In genomic region chr17:40528692-40529417, GRCh38 we compare ENCODE assay signal across 22 cellular contexts. TPM values are rescaled to one million over a fixed set of nuclear protein-coding genes. Genes with fewer than 3 reads are reported as not detected.
A peak's percentile ranks its signal among the peaks of the same experiment; 100 is the strongest.
DNase-seq lines count a peak whose midpoint lies in the region; ATAC-seq and TF ChIP-seq lines count a peak whose summit lies in the region.
"Had no signal": no experiment of that assay in that cellular context is flagged by ENCODE, and none has a peak within 500 bp of the region (broad histone marks: within the 10 kb centered on the region; RNA-seq: fewer than 3 reads in every experiment).

No MANE protein-coding gene starts in this region.

- no peak for DNase-seq in activated CD8-positive, alpha-beta memory T cell treated with anti-CD3 and anti-CD28 coated beads, Interleukin-2, amount 10 ng/mL, durations not matched to agents 7 days and 5 days
- no peak for DNase-seq in activated CD8-positive, alpha-beta memory T cell treated with anti-CD3 and anti-CD28 coated beads, Interleukin-2, amount 50 U/mL, for 4 hours
- no peak for DNase-seq in DND-41
- DNase-seq in activated T-helper 2 cell treated with anti-CD3 and anti-CD28 coated beads, Interferon-gamma antibody, Interleukin-2, Interleukin-4, amounts not matched to agents 10 μg/mL and 5 μg/mL and 100 μg/mL, durations not matched to agents 14 hours and 24 hours and 36 hours (ENCODE audit: low spot score) = no peak
- no peak for DNase-seq in natural killer cell treated with Interleukin-12 subunit alpha and Interleukin-12 subunit beta and Interleukin-15 and Interleukin-18, amount 100 ng/mL, for 72 hours (ENCODE audit: low spot score)
- DNase-seq in GM10266 (ENCODE audit: extremely low spot score) = no peak
- DNase-seq: activated CD4-positive, alpha-beta T cell treated with anti-CD3 and anti-CD28 coated beads, Interleukin-2, amount 50 U/mL, for 4 hours; dermis blood vessel endothelial cell; DMS79 treated with DMSO at 0.1 percent for 48 hours; erythroblast; left cardiac atrium; midbrain; MM.1S; stimulated activated CD4-positive, alpha-beta T cell treated with anti-CD3 and anti-CD28 coated beads, Interleukin-15, amount 100 ng/mL, for 24 hours; stimulated activated naive B cell treated with anti-CD40 and anti-IgM and Interleukin-4, amounts not matched to agents 10 μg/mL and 1 μg/mL and 100 μg/mL, for 72 hours had no signal

- ATAC-seq in activated CD8-positive, alpha-beta memory T cell treated with anti-CD3 and anti-CD28 coated beads, Interleukin-2, amount 10 ng/mL, durations not matched to agents 7 days and 5 days = no peak
- ATAC-seq in DND-41 (ENCODE audit: insufficient read depth, low read depth) (no peak), GM18907 (IDR thresholded peaks at IDR 0.05; ENCODE audit: unreplicated experiment) (no peak), GM21447 (IDR thresholded peaks at IDR 0.05; ENCODE audit: unreplicated experiment) (no peak)
- ATAC-seq in natural killer cell treated with Interleukin-12 subunit alpha and Interleukin-12 subunit beta and Interleukin-15 and Interleukin-18, amount 100 ng/mL, for 72 hours = no peak
- ATAC-seq: gastrocnemius medialis; left cardiac atrium; stimulated activated naive B cell treated with anti-CD40 and anti-IgM and Interleukin-4, amounts not matched to agents 10 μg/mL and 1 μg/mL and 100 μg/mL, for 72 hours had no signal

- peaks cover 28% of the 10 kb centered on the region for H3K36me3 Mint-ChIP-seq in activated CD8-positive, alpha-beta memory T cell treated with anti-CD3 and anti-CD28 coated beads, Interleukin-2, amount 10 ng/mL, durations not matched to agents 7 days and 5 days
- peaks cover 37% of the 10 kb centered on the region for H3K36me3 Mint-ChIP-seq in activated T-helper 2 cell treated with anti-CD3 and anti-CD28 coated beads, Interferon-gamma antibody, Interleukin-2, Interleukin-4, amounts not matched to agents 10 μg/mL and 5 μg/mL and 100 μg/mL, durations not matched to agents 14 hours and 24 hours and 36 hours (ENCODE audit: low read depth)
- peaks cover 21% of the 10 kb centered on the region for H3K36me3 Mint-ChIP-seq in natural killer cell treated with Interleukin-12 subunit alpha and Interleukin-12 subunit beta and Interleukin-15 and Interleukin-18, amount 100 ng/mL, for 72 hours

- no peaks in the 10 kb centered on the region for H4K20me1 ChIP-seq in DND-41 (ENCODE audit: insufficient read depth, low read length)

- no peaks in the 10 kb centered on the region for H3K79me2 ChIP-seq in DND-41 (ENCODE audit: insufficient read depth, low read length)

- H3K4me2 ChIP-seq in DND-41 (ENCODE audit: insufficient read depth, low read length) = no peak overlapping the region

- H2AFZ ChIP-seq in DND-41 (ENCODE audit: low read depth, low read length) = no peak overlapping the region

- H3K9me3 Mint-ChIP-seq in activated CD8-positive, alpha-beta memory T cell treated with anti-CD3 and anti-CD28 coated beads, Interleukin-2, amount 10 ng/mL, durations not matched to agents 7 days and 5 days (ENCODE audit: low read depth) = peaks cover 11% of the 10 kb centered on the region
- peaks cover 29% of the 10 kb centered on the region for H3K9me3 Mint-ChIP-seq in activated T-helper 2 cell treated with anti-CD3 and anti-CD28 coated beads, Interferon-gamma antibody, Interleukin-2, Interleukin-4, amounts not matched to agents 10 μg/mL and 5 μg/mL and 100 μg/mL, durations not matched to agents 14 hours and 24 hours and 36 hours
- H3K9me3 Mint-ChIP-seq in natural killer cell treated with Interleukin-12 subunit alpha and Interleukin-12 subunit beta and Interleukin-15 and Interleukin-18, amount 100 ng/mL, for 72 hours = no peaks in the 10 kb centered on the region

- no peak overlapping the region for H3K4me3 Mint-ChIP-seq in activated CD8-positive, alpha-beta memory T cell treated with anti-CD3 and anti-CD28 coated beads, Interleukin-2, amount 10 ng/mL, durations not matched to agents 7 days and 5 days
- no peak overlapping the region for H3K4me3 Mint-ChIP-seq in activated T-helper 2 cell treated with anti-CD3 and anti-CD28 coated beads, Interferon-gamma antibody, Interleukin-2, Interleukin-4, amounts not matched to agents 10 μg/mL and 5 μg/mL and 100 μg/mL, durations not matched to agents 14 hours and 24 hours and 36 hours (ENCODE audit: low read depth)
- peak overlapping the region; percentile 16 for H3K4me3 Mint-ChIP-seq in natural killer cell treated with Interleukin-12 subunit alpha and Interleukin-12 subunit beta and Interleukin-15 and Interleukin-18, amount 100 ng/mL, for 72 hours
- H3K4me3 Mint-ChIP-seq: brain; CD4-positive, CD25-positive, alpha-beta regulatory T cell; stimulated activated naive B cell treated with anti-CD40 and anti-IgM and Interleukin-4, amounts not matched to agents 10 μg/mL and 1 μg/mL and 100 μg/mL, for 72 hours had no signal

- H3K27ac ChIP-seq in DND-41 (ENCODE audit: low read length) = 0 out of 2 replicates have a peak overlapping the region, but pooled peaks have one; percentile 29
- H3K27ac ChIP-seq: gastrocnemius medialis, neutrophil had no signal

- TF ChIP-seq CTCF in DND-41 (IDR thresholded peaks at IDR 0.05; ENCODE audit: borderline replicate concordance, extremely low read depth, low read length, poor library complexity, severe bottlenecking) = no peak
- TF ChIP-seq CTCF in GM10266 (IDR thresholded peaks at IDR 0.05; ENCODE audit: control insufficient read depth, insufficient read depth, low read depth, missing control alignments) = no peak

- CTCF ChIA-PET in activated CD8-positive, alpha-beta memory T cell treated with anti-CD3 and anti-CD28 coated beads, Interleukin-2, amount 10 ng/mL, durations not matched to agents 7 days and 5 days (lab: Charles Lee) = interaction anchor here (0.7 to 27.4 kb wide), 12 partner anchors 9 to 166 kb away, joined by 3 to 447 read pairs (median 4); partner anchors contain the start of genes CCR7 and IGFBP4

- peaks cover 16% of the 10 kb centered on the region for H3K9me3 ChIP-seq in DND-41 (ENCODE audit: insufficient read depth, low read length, severe bottlenecking)
- H3K9me3 ChIP-seq: gastrocnemius medialis, neutrophil had no signal

- H3K4me3 ChIP-seq in DND-41 (ENCODE audit: low read depth in 1 of 2, low read length in 2 of 2) = no peak overlapping the region
- H3K4me3 ChIP-seq: gastrocnemius medialis had no signal

- H3K27me3 Mint-ChIP-seq in activated CD8-positive, alpha-beta memory T cell treated with anti-CD3 and anti-CD28 coated beads, Interleukin-2, amount 10 ng/mL, durations not matched to agents 7 days and 5 days = peaks cover 28% of the 10 kb centered on the region
- no peaks in the 10 kb centered on the region for H3K27me3 Mint-ChIP-seq in activated T-helper 2 cell treated with anti-CD3 and anti-CD28 coated beads, Interferon-gamma antibody, Interleukin-2, Interleukin-4, amounts not matched to agents 10 μg/mL and 5 μg/mL and 100 μg/mL, durations not matched to agents 14 hours and 24 hours and 36 hours (ENCODE audit: low read depth)
- H3K27me3 Mint-ChIP-seq in natural killer cell treated with Interleukin-12 subunit alpha and Interleukin-12 subunit beta and Interleukin-15 and Interleukin-18, amount 100 ng/mL, for 72 hours = peaks cover 0 to 1% of the 10 kb centered on the region in 2 donors
- H3K27me3 Mint-ChIP-seq: stimulated activated naive B cell treated with anti-CD40 and anti-IgM and Interleukin-4, amounts not matched to agents 10 μg/mL and 1 μg/mL and 100 μg/mL, for 72 hours had no signal

- no peaks in the 10 kb centered on the region for H3K36me3 ChIP-seq in DND-41 (ENCODE audit: insufficient read depth, low read length)
- H3K36me3 ChIP-seq: gastrocnemius medialis, neutrophil had no signal

- intact Hi-C loops in activated T-helper 2 cell treated with anti-CD3 and anti-CD28 coated beads, Interferon-gamma antibody, Interleukin-2, Interleukin-4, amounts not matched to agents 10 μg/mL and 5 μg/mL and 100 μg/mL, durations not matched to agents 14 hours and 24 hours and 36 hours (cut with micrococcal nuclease) = no loop called here

- no peaks in the 10 kb centered on the region for H3K27me3 ChIP-seq in DND-41 (ENCODE audit: insufficient read depth, low read length, poor library complexity)
- H3K27me3 ChIP-seq: gastrocnemius medialis had no signal

- H3K9ac ChIP-seq in DND-41 (ENCODE audit: low read depth, low read length) = no peak overlapping the region

- peaks cover 36% of the 10 kb centered on the region for H3K4me1 ChIP-seq in DND-41 (ENCODE audit: insufficient read depth, low read length)

- peak overlapping the region; percentile 65 for H3K27ac Mint-ChIP-seq in activated CD8-positive, alpha-beta memory T cell treated with anti-CD3 and anti-CD28 coated beads, Interleukin-2, amount 10 ng/mL, durations not matched to agents 7 days and 5 days
- peak overlapping the region; percentile 84 for H3K27ac Mint-ChIP-seq in activated T-helper 2 cell treated with anti-CD3 and anti-CD28 coated beads, Interferon-gamma antibody, Interleukin-2, Interleukin-4, amounts not matched to agents 10 μg/mL and 5 μg/mL and 100 μg/mL, durations not matched to agents 14 hours and 24 hours and 36 hours
- H3K27ac Mint-ChIP-seq in natural killer cell treated with Interleukin-12 subunit alpha and Interleukin-12 subunit beta and Interleukin-15 and Interleukin-18, amount 100 ng/mL, for 72 hours = no peak overlapping the region
- H3K27ac Mint-ChIP-seq: stimulated activated naive B cell treated with anti-CD40 and anti-IgM and Interleukin-4, amounts not matched to agents 10 μg/mL and 1 μg/mL and 100 μg/mL, for 72 hours had no signal

- peaks cover 45% of the 10 kb centered on the region for H3K4me1 Mint-ChIP-seq in activated CD8-positive, alpha-beta memory T cell treated with anti-CD3 and anti-CD28 coated beads, Interleukin-2, amount 10 ng/mL, durations not matched to agents 7 days and 5 days
- H3K4me1 Mint-ChIP-seq in activated T-helper 2 cell treated with anti-CD3 and anti-CD28 coated beads, Interferon-gamma antibody, Interleukin-2, Interleukin-4, amounts not matched to agents 10 μg/mL and 5 μg/mL and 100 μg/mL, durations not matched to agents 14 hours and 24 hours and 36 hours (ENCODE audit: low read depth) = peaks cover 57% of the 10 kb centered on the region
- H3K4me1 Mint-ChIP-seq in natural killer cell treated with Interleukin-12 subunit alpha and Interleukin-12 subunit beta and Interleukin-15 and Interleukin-18, amount 100 ng/mL, for 72 hours (ENCODE audit: low read depth in 2 of 2) = peaks cover 46 to 48% of the 10 kb centered on the region in 2 donors

RNA-seq across cellular contexts. Expression of gene TNS4, which starts 27.4 kb away (rescaled TPM):
- 1 to 10 TPM; 4.2 to 5.8 TPM for total RNA-seq in activated CD8-positive, alpha-beta memory T cell treated with anti-CD3 and anti-CD28 coated beads, Interleukin-2, amount 10 ng/mL, durations not matched to agents 7 days and 5 days
- total RNA-seq in activated T-helper 2 cell treated with anti-CD3 and anti-CD28 coated beads, Interferon-gamma antibody, Interleukin-2, Interleukin-4, amounts not matched to agents 10 μg/mL and 5 μg/mL and 100 μg/mL, durations not matched to agents 14 hours and 24 hours and 36 hours = 8.7 and 9.0 TPM in 2 replicates
- total RNA-seq in natural killer cell treated with Interleukin-12 subunit alpha and Interleukin-12 subunit beta and Interleukin-15 and Interleukin-18, amount 100 ng/mL, for 72 hours = 1 to 10 TPM in 1 of 2 donors, under 1 TPM in 1; 0.76 to 2.9 TPM
- total RNA-seq: dermis blood vessel endothelial cell, left cardiac atrium had no signal

RNA-seq across cellular contexts. Expression of gene CCR7, which starts 36.4 kb away (rescaled TPM):
- 10 to 100 TPM; 43.5 to 83.9 TPM for total RNA-seq in activated CD8-positive, alpha-beta memory T cell treated with anti-CD3 and anti-CD28 coated beads, Interleukin-2, amount 10 ng/mL, durations not matched to agents 7 days and 5 days
- 367 and 374 TPM in 2 replicates for total RNA-seq in activated T-helper 2 cell treated with anti-CD3 and anti-CD28 coated beads, Interferon-gamma antibody, Interleukin-2, Interleukin-4, amounts not matched to agents 10 μg/mL and 5 μg/mL and 100 μg/mL, durations not matched to agents 14 hours and 24 hours and 36 hours
- total RNA-seq in natural killer cell treated with Interleukin-12 subunit alpha and Interleukin-12 subunit beta and Interleukin-15 and Interleukin-18, amount 100 ng/mL, for 72 hours = 10 to 100 TPM; 65.7 to 71.1 TPM
- total RNA-seq: renal cortical epithelial cell had no signal

Comparison
In these comparisons a context has a peak if more than half of its experiments do, and no peak if none do; other contexts are left out.
1. H3K27ac Mint-ChIP-seq: peak in activated CD8-positive, alpha-beta memory T cell treated with anti-CD3 and anti-CD28 coated beads, Interleukin-2, amount 10 ng/mL, durations not matched to agents 7 days and 5 days (single experiment) and activated T-helper 2 cell treated with anti-CD3 and anti-CD28 coated beads, Interferon-gamma antibody, Interleukin-2, Interleukin-4, amounts not matched to agents 10 μg/mL and 5 μg/mL and 100 μg/mL, durations not matched to agents 14 hours and 24 hours and 36 hours (single experiment); none in natural killer cell treated with Interleukin-12 subunit alpha and Interleukin-12 subunit beta and Interleukin-15 and Interleukin-18, amount 100 ng/mL, for 72 hours (0 of 2).